In genomic region chr19:2740314-2740656, GRCh38 we compare ENCODE assay signal across 1 cellular context.
TF ChIP-seq lines count a peak whose summit lies in the region.

No MANE protein-coding gene starts in this region.

TF ChIP-seq in A549, 52 proteins besides CTCF, POLR2A, EP300 and RAD21:
- TF ChIP-seq KDM1A (IDR thresholded peaks at IDR 0.05; ENCODE audit: low read depth), result no peak
- no peak for TF ChIP-seq CHD4 (IDR thresholded peaks at IDR 0.05; ENCODE audit: borderline replicate concordance)
- TF ChIP-seq ZSCAN20 (CRISPR knock-in tag; IDR thresholded peaks at IDR 0.05), result no peak
- no peak for TF ChIP-seq TP53 (CRISPR knock-in tag; IDR thresholded peaks at IDR 0.05)
- peak; percentile 13; the same call in 1 of the 2 replicates for TF ChIP-seq HDAC2 (IDR thresholded peaks at IDR 0.05)
- TF ChIP-seq HOXB13 (CRISPR knock-in tag; IDR thresholded peaks at IDR 0.05; ENCODE audit: low read depth), result no peak
- no peak for TF ChIP-seq PBX3 (IDR thresholded peaks at IDR 0.05)
